In the genomic region with DNA sequence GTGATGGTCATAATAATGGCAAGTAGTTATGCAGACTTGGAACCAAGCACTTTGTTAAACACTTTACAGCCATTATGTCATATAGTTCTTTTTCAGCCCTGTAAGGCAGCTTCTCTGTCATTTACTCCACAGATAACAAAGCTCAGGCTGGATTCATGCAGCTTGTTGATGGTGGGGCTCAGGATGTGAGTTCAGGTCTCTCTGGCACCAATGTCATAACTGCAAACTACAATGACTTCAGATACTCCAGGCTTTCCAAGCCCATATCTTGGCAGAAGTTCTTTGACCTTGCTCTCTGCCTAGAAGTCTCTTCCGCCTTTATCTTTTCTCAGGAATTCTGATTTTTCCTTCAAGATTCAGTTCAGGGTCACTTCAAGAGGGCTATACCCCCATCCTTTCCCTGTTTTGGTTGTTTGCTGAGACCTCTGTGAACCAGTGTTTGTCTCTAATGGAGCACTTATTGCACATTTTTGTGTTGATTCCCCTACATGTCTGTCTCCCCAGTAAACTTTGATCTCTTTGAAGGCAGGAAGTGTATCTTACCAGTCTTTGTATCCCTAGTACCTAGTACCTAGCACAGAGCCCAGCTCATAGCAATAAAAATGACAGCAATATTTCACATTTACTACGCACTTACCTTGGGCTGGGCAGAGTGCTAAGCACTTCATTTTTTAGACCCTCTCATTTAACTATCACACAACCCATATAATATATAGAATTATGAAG, we compare ENCODE assay signal across 1 cellular context.
A peak's percentile ranks its signal among the peaks of the same experiment; 100 is the strongest.
TF ChIP-seq lines count a peak whose summit lies in the region.

No MANE protein-coding gene starts in this region.

TF ChIP-seq in HepG2, 621 proteins besides CTCF, POLR2A, EP300 and RAD21 (continued from another document):
- TF ChIP-seq, protein P1, sequence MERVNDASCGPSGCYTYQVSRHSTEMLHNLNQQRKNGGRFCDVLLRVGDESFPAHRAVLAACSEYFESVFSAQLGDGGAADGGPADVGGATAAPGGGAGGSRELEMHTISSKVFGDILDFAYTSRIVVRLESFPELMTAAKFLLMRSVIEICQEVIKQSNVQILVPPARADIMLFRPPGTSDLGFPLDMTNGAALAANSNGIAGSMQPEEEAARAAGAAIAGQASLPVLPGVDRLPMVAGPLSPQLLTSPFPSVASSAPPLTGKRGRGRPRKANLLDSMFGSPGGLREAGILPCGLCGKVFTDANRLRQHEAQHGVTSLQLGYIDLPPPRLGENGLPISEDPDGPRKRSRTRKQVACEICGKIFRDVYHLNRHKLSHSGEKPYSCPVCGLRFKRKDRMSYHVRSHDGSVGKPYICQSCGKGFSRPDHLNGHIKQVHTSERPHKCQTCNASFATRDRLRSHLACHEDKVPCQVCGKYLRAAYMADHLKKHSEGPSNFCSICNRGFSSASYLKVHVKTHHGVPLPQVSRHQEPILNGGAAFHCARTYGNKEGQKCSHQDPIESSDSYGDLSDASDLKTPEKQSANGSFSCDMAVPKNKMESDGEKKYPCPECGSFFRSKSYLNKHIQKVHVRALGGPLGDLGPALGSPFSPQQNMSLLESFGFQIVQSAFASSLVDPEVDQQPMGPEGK (CRISPR knock-in tag; IDR thresholded peaks at IDR 0.05), result no peak
- peak; percentile 25; the same call in 1 of the 2 replicates for TF ChIP-seq CEBPG (CRISPR knock-in tag; IDR thresholded peaks at IDR 0.05)
- TF ChIP-seq ZNF256 (CRISPR knock-in tag; conservative IDR thresholded peaks at IDR 0.05), result no peak
- no peak for TF ChIP-seq ATF7 (IDR thresholded peaks at IDR 0.05)
- no peak for TF ChIP-seq ATF7 (CRISPR knock-in tag; IDR thresholded peaks at IDR 0.05)
- TF ChIP-seq CREM (IDR thresholded peaks at IDR 0.05), result peak; percentile 23; the same call in 1 of the 2 replicates
- no peak for TF ChIP-seq CREM (CRISPR knock-in tag; IDR thresholded peaks at IDR 0.05)
- peak; percentile 14; the same call in 1 of the 2 replicates for TF ChIP-seq SOX5 (CRISPR knock-in tag; IDR thresholded peaks at IDR 0.05; ENCODE audit: borderline replicate concordance)
- TF ChIP-seq ZNF569 (CRISPR knock-in tag; IDR thresholded peaks at IDR 0.05; ENCODE audit: borderline replicate concordance), result 0 out of 2 replicates have a peak, but pooled peaks have one; percentile 89
- TF ChIP-seq PHF8 (CRISPR knock-in tag; IDR thresholded peaks at IDR 0.05), result no peak
- no peak for TF ChIP-seq ZNF577 (CRISPR knock-in tag; IDR thresholded peaks at IDR 0.05; ENCODE audit: borderline replicate concordance, low read depth)
- TF ChIP-seq, protein P2, sequence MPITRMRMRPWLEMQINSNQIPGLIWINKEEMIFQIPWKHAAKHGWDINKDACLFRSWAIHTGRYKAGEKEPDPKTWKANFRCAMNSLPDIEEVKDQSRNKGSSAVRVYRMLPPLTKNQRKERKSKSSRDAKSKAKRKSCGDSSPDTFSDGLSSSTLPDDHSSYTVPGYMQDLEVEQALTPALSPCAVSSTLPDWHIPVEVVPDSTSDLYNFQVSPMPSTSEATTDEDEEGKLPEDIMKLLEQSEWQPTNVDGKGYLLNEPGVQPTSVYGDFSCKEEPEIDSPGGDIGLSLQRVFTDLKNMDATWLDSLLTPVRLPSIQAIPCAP (CRISPR knock-in tag; IDR thresholded peaks at IDR 0.05; ENCODE audit: low read depth), result no peak
- 0 out of 2 replicates have a peak, but pooled peaks have one; percentile 1 for TF ChIP-seq GFI1 (CRISPR knock-in tag; IDR thresholded peaks at IDR 0.05; ENCODE audit: borderline replicate concordance)
- TF ChIP-seq ZNF143 (CRISPR knock-in tag; IDR thresholded peaks at IDR 0.05), result no peak
- no peak for TF ChIP-seq FOSL2 (CRISPR knock-in tag; IDR thresholded peaks at IDR 0.05)
- TF ChIP-seq PCBP2 (optimal IDR thresholded peaks at IDR 0.05; ENCODE audit: low read depth, low read length, poor library complexity, severe bottlenecking), result no peak
- TF ChIP-seq, protein P3, sequence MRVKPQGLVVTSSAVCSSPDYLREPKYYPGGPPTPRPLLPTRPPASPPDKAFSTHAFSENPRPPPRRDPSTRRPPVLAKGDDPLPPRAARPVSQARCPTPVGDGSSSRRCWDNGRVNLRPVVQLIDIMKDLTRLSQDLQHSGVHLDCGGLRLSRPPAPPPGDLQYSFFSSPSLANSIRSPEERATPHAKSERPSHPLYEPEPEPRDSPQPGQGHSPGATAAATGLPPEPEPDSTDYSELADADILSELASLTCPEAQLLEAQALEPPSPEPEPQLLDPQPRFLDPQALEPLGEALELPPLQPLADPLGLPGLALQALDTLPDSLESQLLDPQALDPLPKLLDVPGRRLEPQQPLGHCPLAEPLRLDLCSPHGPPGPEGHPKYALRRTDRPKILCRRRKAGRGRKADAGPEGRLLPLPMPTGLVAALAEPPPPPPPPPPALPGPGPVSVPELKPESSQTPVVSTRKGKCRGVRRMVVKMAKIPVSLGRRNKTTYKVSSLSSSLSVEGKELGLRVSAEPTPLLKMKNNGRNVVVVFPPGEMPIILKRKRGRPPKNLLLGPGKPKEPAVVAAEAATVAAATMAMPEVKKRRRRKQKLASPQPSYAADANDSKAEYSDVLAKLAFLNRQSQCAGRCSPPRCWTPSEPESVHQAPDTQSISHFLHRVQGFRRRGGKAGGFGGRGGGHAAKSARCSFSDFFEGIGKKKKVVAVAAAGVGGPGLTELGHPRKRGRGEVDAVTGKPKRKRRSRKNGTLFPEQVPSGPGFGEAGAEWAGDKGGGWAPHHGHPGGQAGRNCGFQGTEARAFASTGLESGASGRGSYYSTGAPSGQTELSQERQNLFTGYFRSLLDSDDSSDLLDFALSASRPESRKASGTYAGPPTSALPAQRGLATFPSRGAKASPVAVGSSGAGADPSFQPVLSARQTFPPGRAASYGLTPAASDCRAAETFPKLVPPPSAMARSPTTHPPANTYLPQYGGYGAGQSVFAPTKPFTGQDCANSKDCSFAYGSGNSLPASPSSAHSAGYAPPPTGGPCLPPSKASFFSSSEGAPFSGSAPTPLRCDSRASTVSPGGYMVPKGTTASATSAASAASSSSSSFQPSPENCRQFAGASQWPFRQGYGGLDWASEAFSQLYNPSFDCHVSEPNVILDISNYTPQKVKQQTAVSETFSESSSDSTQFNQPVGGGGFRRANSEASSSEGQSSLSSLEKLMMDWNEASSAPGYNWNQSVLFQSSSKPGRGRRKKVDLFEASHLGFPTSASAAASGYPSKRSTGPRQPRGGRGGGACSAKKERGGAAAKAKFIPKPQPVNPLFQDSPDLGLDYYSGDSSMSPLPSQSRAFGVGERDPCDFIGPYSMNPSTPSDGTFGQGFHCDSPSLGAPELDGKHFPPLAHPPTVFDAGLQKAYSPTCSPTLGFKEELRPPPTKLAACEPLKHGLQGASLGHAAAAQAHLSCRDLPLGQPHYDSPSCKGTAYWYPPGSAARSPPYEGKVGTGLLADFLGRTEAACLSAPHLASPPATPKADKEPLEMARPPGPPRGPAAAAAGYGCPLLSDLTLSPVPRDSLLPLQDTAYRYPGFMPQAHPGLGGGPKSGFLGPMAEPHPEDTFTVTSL (CRISPR knock-in tag; IDR thresholded peaks at IDR 0.05; ENCODE audit: borderline replicate concordance), result peak; percentile 49; the same call in 1 of the 2 replicates
- no peak for TF ChIP-seq NPAS2 (CRISPR knock-in tag; IDR thresholded peaks at IDR 0.05; ENCODE audit: borderline replicate concordance)
- no peak for TF ChIP-seq ZNF703 (CRISPR knock-in tag; IDR thresholded peaks at IDR 0.05; ENCODE audit: borderline replicate concordance)
- TF ChIP-seq, protein P4, sequence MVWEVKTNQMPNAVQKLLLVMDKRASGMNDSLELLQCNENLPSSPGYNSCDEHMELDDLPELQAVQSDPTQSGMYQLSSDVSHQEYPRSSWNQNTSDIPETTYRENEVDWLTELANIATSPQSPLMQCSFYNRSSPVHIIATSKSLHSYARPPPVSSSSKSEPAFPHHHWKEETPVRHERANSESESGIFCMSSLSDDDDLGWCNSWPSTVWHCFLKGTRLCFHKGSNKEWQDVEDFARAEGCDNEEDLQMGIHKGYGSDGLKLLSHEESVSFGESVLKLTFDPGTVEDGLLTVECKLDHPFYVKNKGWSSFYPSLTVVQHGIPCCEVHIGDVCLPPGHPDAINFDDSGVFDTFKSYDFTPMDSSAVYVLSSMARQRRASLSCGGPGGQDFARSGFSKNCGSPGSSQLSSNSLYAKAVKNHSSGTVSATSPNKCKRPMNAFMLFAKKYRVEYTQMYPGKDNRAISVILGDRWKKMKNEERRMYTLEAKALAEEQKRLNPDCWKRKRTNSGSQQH (CRISPR knock-in tag; IDR thresholded peaks at IDR 0.05; ENCODE audit: low read depth), result peak; percentile 31; the same call in 1 of the 2 replicates
- no peak for TF ChIP-seq ARHGAP35 (CRISPR knock-in tag; IDR thresholded peaks at IDR 0.05; ENCODE audit: borderline replicate concordance)
- peak; percentile 40 for TF ChIP-seq PHF5A (CRISPR knock-in tag; IDR thresholded peaks at IDR 0.05; ENCODE audit: low read depth, unreplicated experiment)
- no peak for TF ChIP-seq DR1 (CRISPR knock-in tag; IDR thresholded peaks at IDR 0.05)
- TF ChIP-seq ZFP36L1 (CRISPR knock-in tag; IDR thresholded peaks at IDR 0.05), result no peak
- no peak for TF ChIP-seq ATF1 (CRISPR knock-in tag; IDR thresholded peaks at IDR 0.05)
- no peak for TF ChIP-seq ZNF232 (CRISPR knock-in tag; IDR thresholded peaks at IDR 0.05; ENCODE audit: borderline replicate concordance)
- peak; percentile 49; the same call in 1 of the 2 replicates for TF ChIP-seq RARA (CRISPR knock-in tag; IDR thresholded peaks at IDR 0.05)
- TF ChIP-seq NRL (CRISPR knock-in tag; IDR thresholded peaks at IDR 0.05; ENCODE audit: borderline replicate concordance), result no peak
- TF ChIP-seq ZNF33B (CRISPR knock-in tag; IDR thresholded peaks at IDR 0.05), result no peak
- TF ChIP-seq SMAD9 (CRISPR knock-in tag; IDR thresholded peaks at IDR 0.05), result no peak
- peak; percentile 66 for TF ChIP-seq HDAC2 (CRISPR knock-in tag; IDR thresholded peaks at IDR 0.05)
- TF ChIP-seq, protein P5, sequence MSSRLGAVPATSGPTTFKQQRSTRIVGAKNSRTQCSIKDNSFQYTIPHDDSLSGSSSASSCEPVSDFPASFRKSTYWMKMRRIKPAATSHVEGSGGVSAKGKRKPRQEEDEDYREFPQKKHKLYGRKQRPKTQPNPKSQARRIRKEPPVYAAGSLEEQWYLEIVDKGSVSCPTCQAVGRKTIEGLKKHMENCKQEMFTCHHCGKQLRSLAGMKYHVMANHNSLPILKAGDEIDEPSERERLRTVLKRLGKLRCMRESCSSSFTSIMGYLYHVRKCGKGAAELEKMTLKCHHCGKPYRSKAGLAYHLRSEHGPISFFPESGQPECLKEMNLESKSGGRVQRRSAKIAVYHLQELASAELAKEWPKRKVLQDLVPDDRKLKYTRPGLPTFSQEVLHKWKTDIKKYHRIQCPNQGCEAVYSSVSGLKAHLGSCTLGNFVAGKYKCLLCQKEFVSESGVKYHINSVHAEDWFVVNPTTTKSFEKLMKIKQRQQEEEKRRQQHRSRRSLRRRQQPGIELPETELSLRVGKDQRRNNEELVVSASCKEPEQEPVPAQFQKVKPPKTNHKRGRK (CRISPR knock-in tag; IDR thresholded peaks at IDR 0.05), result no peak
- no peak for TF ChIP-seq SRF (IDR thresholded peaks at IDR 0.05; ENCODE audit: low read depth, low read length)
- 0 out of 2 replicates have a peak, but pooled peaks have one; percentile 6 for TF ChIP-seq MXD4 (CRISPR knock-in tag; IDR thresholded peaks at IDR 0.05)
- TF ChIP-seq YEATS2 (CRISPR knock-in tag; IDR thresholded peaks at IDR 0.05; ENCODE audit: borderline replicate concordance), result 0 out of 2 replicates have a peak, but pooled peaks have one; percentile 29
- no peak for TF ChIP-seq ZNF660 (CRISPR knock-in tag; IDR thresholded peaks at IDR 0.05; ENCODE audit: borderline replicate concordance, low read depth)
- TF ChIP-seq FOXA3 (CRISPR knock-in tag; IDR thresholded peaks at IDR 0.05), result peak; percentile 41; the same call in 1 of the 2 replicates
- TF ChIP-seq, protein P6, sequence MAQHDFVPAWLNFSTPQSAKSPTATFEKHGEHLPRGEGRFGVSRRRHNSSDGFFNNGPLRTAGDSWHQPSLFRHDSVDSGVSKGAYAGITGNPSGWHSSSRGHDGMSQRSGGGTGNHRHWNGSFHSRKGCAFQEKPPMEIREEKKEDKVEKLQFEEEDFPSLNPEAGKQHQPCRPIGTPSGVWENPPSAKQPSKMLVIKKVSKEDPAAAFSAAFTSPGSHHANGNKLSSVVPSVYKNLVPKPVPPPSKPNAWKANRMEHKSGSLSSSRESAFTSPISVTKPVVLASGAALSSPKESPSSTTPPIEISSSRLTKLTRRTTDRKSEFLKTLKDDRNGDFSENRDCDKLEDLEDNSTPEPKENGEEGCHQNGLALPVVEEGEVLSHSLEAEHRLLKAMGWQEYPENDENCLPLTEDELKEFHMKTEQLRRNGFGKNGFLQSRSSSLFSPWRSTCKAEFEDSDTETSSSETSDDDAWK (CRISPR knock-in tag; IDR thresholded peaks at IDR 0.05), result no peak
- no peak for TF ChIP-seq ZNF790 (CRISPR knock-in tag; IDR thresholded peaks at IDR 0.05; ENCODE audit: borderline replicate concordance)
- TF ChIP-seq DNMT3B (CRISPR knock-in tag; conservative IDR thresholded peaks at IDR 0.05), result no peak
- no peak for TF ChIP-seq FOXC1 (CRISPR knock-in tag; IDR thresholded peaks at IDR 0.05; ENCODE audit: borderline replicate concordance)
